Comparison of ENCODE assay signal across 15 cellular contexts in genomic region chr6:111685058-111685457, GRCh38.
A peak's percentile ranks its signal among the peaks of the same experiment; 100 is the strongest.
DNase-seq lines count a peak whose midpoint lies in the region; TF ChIP-seq lines count a peak whose summit lies in the region.
"Had no signal": no experiment of that assay in that cellular context is flagged by ENCODE, and none has a peak within 500 bp of the region (broad histone marks: within the 10 kb centered on the region; RNA-seq: fewer than 3 reads in every experiment).

No MANE protein-coding gene starts in this region.

- H3K4me3 ChIP-seq in ACC112 (ENCODE audit: low read depth, low read length) (no peak overlapping the region), dorsolateral prefrontal cortex (no peak overlapping the region)
- no peak overlapping the region for H3K4me3 ChIP-seq in CD8-positive, alpha-beta memory T cell (ENCODE audit: low read length)
- H3K4me3 ChIP-seq: lung had no signal

- no peak overlapping the region for H2AFZ ChIP-seq in ACC112 (ENCODE audit: low read length, unreplicated experiment)

- peaks cover 24% of the 10 kb centered on the region for H3K36me3 ChIP-seq in ACC112 (ENCODE audit: insufficient read depth, low read length)
- peaks cover 51% of the 10 kb centered on the region for H3K36me3 ChIP-seq in CD8-positive, alpha-beta memory T cell (ENCODE audit: insufficient read depth, low read length)

- H3K27me3 Mint-ChIP-seq in CD8-positive, alpha-beta memory T cell = no peaks in the 10 kb centered on the region
- H3K27me3 Mint-ChIP-seq in neural crest cell (ENCODE audit: low read depth) = no peaks in the 10 kb centered on the region
- H3K27me3 Mint-ChIP-seq: IgD-negative memory B cell had no signal

- peak overlapping the region; percentile 95 for H3K27ac ChIP-seq in ACC112 (ENCODE audit: low read depth, low read length)
- no peak overlapping the region for H3K27ac ChIP-seq in CD8-positive, alpha-beta memory T cell (ENCODE audit: low read depth, low read length)
- peak overlapping the region in 57 of 59 donors; percentile 23 to 93 (median 80) for H3K27ac ChIP-seq in dorsolateral prefrontal cortex

- H3K36me3 Mint-ChIP-seq in CD8-positive, alpha-beta memory T cell = peaks cover 14 to 96% (median 48%) of the 10 kb centered on the region in 3 donors
- peaks cover 28% of the 10 kb centered on the region for H3K36me3 Mint-ChIP-seq in neural crest cell (ENCODE audit: low read depth)

- CTCF ChIA-PET in CD8-positive, alpha-beta memory T cell (lab: Charles Lee) = interaction anchor here (1.6 kb wide), 1 partner anchor 358 kb away, joined by 3 read pairs; no protein-coding TSS in a partner anchor

- peaks cover 43% of the 10 kb centered on the region for H3K4me1 ChIP-seq in ACC112 (ENCODE audit: control insufficient read depth, insufficient read depth, low read length, unreplicated experiment)
- peaks cover 44% of the 10 kb centered on the region for H3K4me1 ChIP-seq in CD8-positive, alpha-beta memory T cell (ENCODE audit: insufficient read depth, low read length)

- H3K4me1 Mint-ChIP-seq in CD8-positive, alpha-beta memory T cell = peaks cover 86 to 99% (median 97%) of the 10 kb centered on the region in 3 donors
- H3K4me1 Mint-ChIP-seq in neural crest cell = peaks cover 49% of the 10 kb centered on the region

- intact Hi-C loops in dorsolateral prefrontal cortex (cut with DNase I) = no loop called here

- peak overlapping the region in 5 of 7 donors; percentile 45 to 78 (median 73) for H3K4me3 Mint-ChIP-seq in CD8-positive, alpha-beta memory T cell
- H3K4me3 Mint-ChIP-seq in neural crest cell = peak overlapping the region; percentile 1
- H3K4me3 Mint-ChIP-seq: IgD-negative memory B cell had no signal

- H3K27me3 ChIP-seq in ACC112 (ENCODE audit: insufficient read depth, low read length) (no peaks in the 10 kb centered on the region), dorsolateral prefrontal cortex (no peaks in the 10 kb centered on the region)
- no peaks in the 10 kb centered on the region for H3K27me3 ChIP-seq in CD8-positive, alpha-beta memory T cell (ENCODE audit: insufficient read depth, low read length, poor library complexity, severe bottlenecking)
- H3K27me3 ChIP-seq: BE2C had no signal

- POLR2A ChIA-PET in CD8-positive, alpha-beta memory T cell (lab: Charles Lee) = no interaction called here

- peak overlapping the region; percentile 66 to 94 (median 80) for H3K27ac Mint-ChIP-seq in CD8-positive, alpha-beta memory T cell
- H3K27ac Mint-ChIP-seq in neural crest cell (ENCODE audit: unreplicated experiment) = peak overlapping the region; percentile 69
- H3K27ac Mint-ChIP-seq: IgD-negative memory B cell had no signal

- no peaks in the 10 kb centered on the region for H3K79me2 ChIP-seq in ACC112 (ENCODE audit: control insufficient read depth, insufficient read depth, low read length, unreplicated experiment)

- no peaks in the 10 kb centered on the region for H3K9me3 Mint-ChIP-seq in CD8-positive, alpha-beta memory T cell
- no peaks in the 10 kb centered on the region for H3K9me3 Mint-ChIP-seq in neural crest cell
- H3K9me3 Mint-ChIP-seq: IgD-negative memory B cell had no signal

- no peak for TF ChIP-seq CTCF in dorsolateral prefrontal cortex (IDR thresholded peaks at IDR 0.05 in 54 of 56, conservative IDR thresholded peaks at IDR 0.05 in 2 of 56; ENCODE audit: low read depth in 1 of 56, partially characterized antibody in 56 of 56)
- TF ChIP-seq CTCF in neural crest cell (conservative IDR thresholded peaks at IDR 0.05) = no peak

- DNase-seq in CD8-positive, alpha-beta memory T cell = no peak
- no peak for DNase-seq in dorsolateral prefrontal cortex
- no peak for DNase-seq in neural crest cell (ENCODE audit: low read depth, low spot score)
- DNase-seq in OCI-M2 (lab: John Stamatoyannopoulos, UW; ENCODE audit: unreplicated experiment) = no peak
- DNase-seq in hippocampal formation (lab: John Stamatoyannopoulos, UW) = no peak
- no peak for DNase-seq in T-helper 2 cell
- no peak for DNase-seq in NCI-H1694 treated with DMSO at 0.1 percent for 48 hours (lab: John Stamatoyannopoulos, UW)
- DNase-seq: activated CD4-positive, alpha-beta T cell treated with anti-CD3 and anti-CD28 coated beads for 48 hours; activated gamma-delta T cell treated with Interleukin-2 at 50 U/mL for 16 hours; BE2C; cerebellar nuclear complex; NCI-H1092 treated with DMSO at 0.1 percent for 48 hours had no signal

- no peaks in the 10 kb centered on the region for H3K9me3 ChIP-seq in CD8-positive, alpha-beta memory T cell (ENCODE audit: low read length)
- H3K9me3 ChIP-seq: BE2C had no signal
